21 cellular contexts compared by ENCODE assay signal in the genomic region with DNA sequence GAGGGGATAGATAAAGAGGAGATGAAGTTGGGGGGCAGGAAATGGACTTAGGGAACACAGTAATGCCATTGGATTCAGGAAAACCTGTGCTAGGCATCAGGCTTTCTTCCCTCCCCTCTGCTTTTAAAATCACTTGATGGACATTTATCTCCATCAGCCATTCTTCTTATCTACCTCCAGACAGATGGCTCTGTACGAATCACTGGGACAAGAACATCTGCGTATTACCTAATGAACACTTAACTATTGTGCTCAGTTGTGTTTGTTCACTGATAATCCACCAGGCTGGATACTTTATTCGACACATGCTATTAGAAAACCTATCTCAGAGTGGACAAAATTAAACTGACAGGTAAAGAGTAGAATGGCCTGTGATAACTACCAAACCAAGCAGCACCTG.
"Had no signal": no experiment of that assay in that cellular context is flagged by ENCODE, and none has a peak within 500 bp of the region (broad histone marks: within the 10 kb centered on the region; RNA-seq: fewer than 3 reads in every experiment).

No MANE protein-coding gene starts in this region.

- H3K27ac Mint-ChIP-seq: activated B cell treated with CpG ODN at 0.5 μM for 24 hours; activated CD8-positive, alpha-beta T cell treated with anti-CD3 and anti-CD28 coated beads for 36 hours; activated naive CD4-positive, alpha-beta T cell treated with anti-CD3 and anti-CD28 coated beads, Interleukin-2, amount 50 U/mL, for 24 hours had no signal

- H3K27me3 ChIP-seq: colonic mucosa, esophagus squamous epithelium, pancreas, suprapubic skin, upper lobe of left lung had no signal

- ATAC-seq: activated CD8-positive, alpha-beta T cell treated with anti-CD3 and anti-CD28 coated beads for 36 hours; activated T-cell treated with anti-CD3 and anti-CD28 coated beads, Interleukin-2, amount 50 U/mL, for 4 hours had no signal

- H3K9me3 Mint-ChIP-seq: activated B cell treated with CpG ODN at 0.5 μM for 24 hours; activated CD8-positive, alpha-beta T cell treated with anti-CD3 and anti-CD28 coated beads for 36 hours; activated naive CD4-positive, alpha-beta T cell treated with anti-CD3 and anti-CD28 coated beads, Interleukin-2, amount 50 U/mL, for 24 hours; activated T-cell treated with anti-CD3 and anti-CD28 coated beads, Interleukin-2, amount 50 U/mL, for 4 hours; naive B cell had no signal

- H3K4me1 ChIP-seq: colonic mucosa, esophagus squamous epithelium, left ventricle myocardium inferior, pancreas, suprapubic skin, upper lobe of left lung had no signal

- H3K27me3 Mint-ChIP-seq: activated B cell treated with CpG ODN at 0.5 μM for 24 hours; activated CD8-positive, alpha-beta T cell treated with anti-CD3 and anti-CD28 coated beads for 36 hours; activated naive CD4-positive, alpha-beta T cell treated with anti-CD3 and anti-CD28 coated beads, Interleukin-2, amount 50 U/mL, for 24 hours; naive B cell had no signal

- H3K4me3 Mint-ChIP-seq: activated B cell treated with CpG ODN at 0.5 μM for 24 hours; activated CD8-positive, alpha-beta T cell treated with anti-CD3 and anti-CD28 coated beads for 36 hours; activated naive CD4-positive, alpha-beta T cell treated with anti-CD3 and anti-CD28 coated beads, Interleukin-2, amount 50 U/mL, for 24 hours; activated T-cell treated with anti-CD3 and anti-CD28 coated beads, Interleukin-2, amount 50 U/mL, for 4 hours; naive B cell had no signal

- H3K27ac ChIP-seq: colonic mucosa, esophagus squamous epithelium, left ventricle myocardium inferior, pancreas, suprapubic skin, upper lobe of left lung had no signal

- FAIRE-seq: keratinocyte, TTC549 had no signal

- DNase-seq: activated B cell treated with CpG ODN at 0.5 μM for 24 hours; activated CD4-positive, alpha-beta T cell treated with anti-CD3 and anti-CD28 coated beads for 48 hours; activated CD8-positive, alpha-beta T cell treated with anti-CD3 and anti-CD28 coated beads for 36 hours; activated effector memory CD4-positive, alpha-beta T cell treated with anti-CD3 and anti-CD28 coated beads, Interleukin-2, amount 50 U/mL, for 16 hours; activated T-cell treated with anti-CD3 and anti-CD28 coated beads, Interleukin-2, amount 50 U/mL, for 4 hours; amniotic stem cell; caudate nucleus; colonic mucosa; esophagus squamous epithelium; hippocampal formation; left ventricle myocardium inferior; naive B cell; pancreas; retina; stimulated activated CD4-positive, alpha-beta T cell treated with anti-CD3 and anti-CD28 coated beads, Interleukin-4, amount 100 ng/mL, for 24 hours; stimulated activated naive CD4-positive, alpha-beta T cell treated with Interleukin-2 at 50 U/mL for 16 hours; upper lobe of left lung had no signal

- H3K4me1 Mint-ChIP-seq: activated B cell treated with CpG ODN at 0.5 μM for 24 hours; activated naive CD4-positive, alpha-beta T cell treated with anti-CD3 and anti-CD28 coated beads, Interleukin-2, amount 50 U/mL, for 24 hours; naive B cell had no signal

- H3K9me3 ChIP-seq: colonic mucosa, esophagus squamous epithelium, left ventricle myocardium inferior, pancreas, suprapubic skin, upper lobe of left lung had no signal

- H3K4me3 ChIP-seq: colonic mucosa, esophagus squamous epithelium, left ventricle myocardium inferior, pancreas, suprapubic skin, upper lobe of left lung had no signal
